Comparison of ENCODE assay signal across 8 cellular contexts in genomic region chr6:129709451-129709908, GRCh38. TPM values are rescaled to one million over a fixed set of nuclear protein-coding genes. Genes with fewer than 3 reads are reported as not detected.
DNase-seq lines count a peak whose midpoint lies in the region; ATAC-seq and TF ChIP-seq lines count a peak whose summit lies in the region.

No MANE protein-coding gene starts in this region.

- 9% methylated on average over 4 of the region's 4 CpGs; no CpG with 5 or more reads in 1 of the 2 experiments for WGBS in endodermal cell (ENCODE audit: insufficient coverage in 1 of 2, insufficient read length in 1 of 2), 2 experiments

- peak overlapping the region; percentile 86 for H3K27ac Mint-ChIP-seq in T-helper 2 cell treated with Interferon-gamma antibody and Interleukin-4, amounts not matched to agents 5 μg/mL and 100 μg/mL, for 36 hours
- H3K27ac Mint-ChIP-seq in endodermal cell: peak overlapping the region; percentile 94

- H3K9me3 Mint-ChIP-seq in T-helper 2 cell treated with Interferon-gamma antibody and Interleukin-4, amounts not matched to agents 5 μg/mL and 100 μg/mL, for 36 hours: no peaks in the 10 kb centered on the region
- no peaks in the 10 kb centered on the region for H3K9me3 Mint-ChIP-seq in endodermal cell

- H3K9ac ChIP-seq in endodermal cell (ENCODE audit: extremely low read depth, low read length, poor library complexity, severe bottlenecking) (peak overlapping the region; percentile 33), mucosa of rectum (ENCODE audit: low read depth in 1 of 2, low read length in 2 of 2) (peak overlapping the region; percentile 68 to 92)

- no peaks in the 10 kb centered on the region for H3K9me3 ChIP-seq in Peyer's patch
- no peaks in the 10 kb centered on the region for H3K9me3 ChIP-seq in endodermal cell (ENCODE audit: control insufficient read depth, low read length)
- no peaks in the 10 kb centered on the region for H3K9me3 ChIP-seq in mucosa of rectum (ENCODE audit: control insufficient read depth in 2 of 2, low read length in 2 of 2)

- TF ChIP-seq POLR2A in Peyer's patch (IDR thresholded peaks at IDR 0.05): no peak

- H3K36me3 ChIP-seq in Peyer's patch (no peaks in the 10 kb centered on the region), endodermal cell (ENCODE audit: control insufficient read depth, insufficient read depth, low read length) (no peaks in the 10 kb centered on the region), mucosa of rectum (ENCODE audit: control insufficient read depth in 2 of 2, insufficient read depth in 2 of 2, low read length in 2 of 2) (no peaks in the 10 kb centered on the region)

- no peak for TF ChIP-seq CTCF in Peyer's patch (IDR thresholded peaks at IDR 0.05)
- no peak for TF ChIP-seq CTCF in endodermal cell (conservative IDR thresholded peaks at IDR 0.05)

- H3K4me3 Mint-ChIP-seq in T-helper 2 cell treated with Interferon-gamma antibody and Interleukin-4, amounts not matched to agents 5 μg/mL and 100 μg/mL, for 36 hours: peak overlapping the region; percentile 98
- peak overlapping the region; percentile 71 for H3K4me3 Mint-ChIP-seq in endodermal cell

- H3K4me3 ChIP-seq in Peyer's patch (peak overlapping the region; percentile 51 to 66 (median 56)), endodermal cell (ENCODE audit: low read length) (peak overlapping the region; percentile 89), mucosa of rectum (ENCODE audit: low read length in 2 of 2) (peak overlapping the region; percentile 69 to 97)

- ATAC-seq in HG02852 (IDR thresholded peaks at IDR 0.05; ENCODE audit: unreplicated experiment): peak; percentile 45

- peak overlapping the region; percentile 68 to 85 (median 78) for H3K27ac ChIP-seq in Peyer's patch
- no peak overlapping the region for H3K27ac ChIP-seq in endodermal cell (ENCODE audit: low read depth, low read length)
- H3K27ac ChIP-seq in mucosa of rectum (ENCODE audit: low read depth in 2 of 2, low read length in 2 of 2): peak overlapping the region; percentile 90

- H3K4me1 Mint-ChIP-seq in T-helper 2 cell treated with Interferon-gamma antibody and Interleukin-4, amounts not matched to agents 5 μg/mL and 100 μg/mL, for 36 hours (ENCODE audit: low read depth): peaks cover 54% of the 10 kb centered on the region
- peaks cover 36% of the 10 kb centered on the region for H3K4me1 Mint-ChIP-seq in endodermal cell

- H3K4me1 ChIP-seq in Peyer's patch (peaks cover 0 to 17% (median 0%) of the 10 kb centered on the region in 4 donors), endodermal cell (ENCODE audit: control insufficient read depth, insufficient read depth, low read length) (peaks cover 17% of the 10 kb centered on the region), mucosa of rectum (ENCODE audit: control insufficient read depth in 2 of 2, insufficient read depth in 2 of 2, low read length in 2 of 2) (peaks cover 11 to 21% of the 10 kb centered on the region in 2 donors)

- H3K36me3 Mint-ChIP-seq in T-helper 2 cell treated with Interferon-gamma antibody and Interleukin-4, amounts not matched to agents 5 μg/mL and 100 μg/mL, for 36 hours (ENCODE audit: low read depth): peaks cover 14% of the 10 kb centered on the region
- peaks cover 8% of the 10 kb centered on the region for H3K36me3 Mint-ChIP-seq in endodermal cell (ENCODE audit: low read depth)

- H3K27me3 Mint-ChIP-seq in T-helper 2 cell treated with Interferon-gamma antibody and Interleukin-4, amounts not matched to agents 5 μg/mL and 100 μg/mL, for 36 hours (ENCODE audit: low read depth): no peaks in the 10 kb centered on the region
- H3K27me3 Mint-ChIP-seq in endodermal cell (ENCODE audit: insufficient read depth): no peaks in the 10 kb centered on the region

- no peak for DNase-seq in T-helper 2 cell treated with Interferon-gamma antibody and Interleukin-4, amounts not matched to agents 5 μg/mL and 100 μg/mL, for 36 hours (ENCODE audit: low spot score)
- DNase-seq in T-helper 2 cell (no peak), Peyer's patch (no peak), endodermal cell (no peak), COLO668 (lab: John Stamatoyannopoulos, UW; ENCODE audit: unreplicated experiment) (no peak), CD1c-positive myeloid dendritic cell (ENCODE audit: extremely low spot score) (no peak)

- H3K27me3 ChIP-seq in Peyer's patch (no peaks in the 10 kb centered on the region), endodermal cell (ENCODE audit: control insufficient read depth, insufficient read depth, low read length, poor library complexity, severe bottlenecking) (no peaks in the 10 kb centered on the region), mucosa of rectum (ENCODE audit: control insufficient read depth in 2 of 2, insufficient read depth in 2 of 2, low read length in 2 of 2) (no peaks in the 10 kb centered on the region)

RNA-seq across cellular contexts. Expression of gene ARHGAP18, which starts 0.5 kb away (rescaled TPM):
- total RNA-seq in Peyer's patch: 10 to 100 TPM; 26.1 to 45.4 (median 33.5) TPM
- 10 to 100 TPM; 14.3 to 17.7 TPM for total RNA-seq in endodermal cell
- polyA plus RNA-seq in endodermal cell (2013, experiment 1 of 2): 4.1 TPM
- polyA plus RNA-seq in endodermal cell (2013, experiment 2 of 2): 4.5 TPM
